In the genomic region with DNA sequence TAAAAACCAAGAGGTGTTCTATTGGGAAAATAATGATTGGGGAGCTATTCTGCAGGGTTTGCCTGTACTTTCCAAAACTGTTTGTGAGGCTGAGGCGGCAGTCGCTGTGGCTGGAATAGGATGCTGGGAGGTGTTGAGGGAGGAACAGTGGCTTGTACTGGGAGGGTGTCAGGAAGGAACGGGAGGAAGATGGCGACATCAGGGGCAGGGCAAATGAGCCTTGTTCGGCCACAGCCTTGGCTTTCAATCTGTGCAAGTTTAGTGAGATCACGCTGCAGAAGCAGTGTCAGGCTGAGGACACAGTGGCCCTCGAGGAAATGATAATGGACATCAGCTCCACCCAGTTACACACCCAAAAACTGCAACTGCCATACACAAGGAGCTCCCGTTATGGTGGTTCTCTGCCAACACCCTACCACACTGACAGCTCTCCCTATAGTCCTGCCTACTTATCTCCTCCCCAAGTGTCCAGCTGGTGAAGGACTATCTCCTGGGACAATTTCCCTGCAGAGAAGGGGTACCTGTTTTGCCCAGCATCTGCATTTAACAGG, we compare ENCODE assay signal across 1 cellular context.
TF ChIP-seq lines count a peak whose summit lies in the region.

No MANE protein-coding gene starts in this region.

TF ChIP-seq in GM23338, 12 proteins besides CTCF, POLR2A, EP300 and RAD21 (continued from another document):
- TF ChIP-seq EZH2phosphoT487 (IDR thresholded peaks at IDR 0.05; ENCODE audit: unreplicated experiment) (no peak), JUNB (IDR thresholded peaks at IDR 0.05; ENCODE audit: unreplicated experiment) (no peak), POLR2AphosphoS5 (IDR thresholded peaks at IDR 0.05; ENCODE audit: low read depth) (no peak), ZNF331 (CRISPR knock-in tag; IDR thresholded peaks at IDR 0.05; ENCODE audit: low read depth) (no peak)
- TF ChIP-seq, protein P1, sequence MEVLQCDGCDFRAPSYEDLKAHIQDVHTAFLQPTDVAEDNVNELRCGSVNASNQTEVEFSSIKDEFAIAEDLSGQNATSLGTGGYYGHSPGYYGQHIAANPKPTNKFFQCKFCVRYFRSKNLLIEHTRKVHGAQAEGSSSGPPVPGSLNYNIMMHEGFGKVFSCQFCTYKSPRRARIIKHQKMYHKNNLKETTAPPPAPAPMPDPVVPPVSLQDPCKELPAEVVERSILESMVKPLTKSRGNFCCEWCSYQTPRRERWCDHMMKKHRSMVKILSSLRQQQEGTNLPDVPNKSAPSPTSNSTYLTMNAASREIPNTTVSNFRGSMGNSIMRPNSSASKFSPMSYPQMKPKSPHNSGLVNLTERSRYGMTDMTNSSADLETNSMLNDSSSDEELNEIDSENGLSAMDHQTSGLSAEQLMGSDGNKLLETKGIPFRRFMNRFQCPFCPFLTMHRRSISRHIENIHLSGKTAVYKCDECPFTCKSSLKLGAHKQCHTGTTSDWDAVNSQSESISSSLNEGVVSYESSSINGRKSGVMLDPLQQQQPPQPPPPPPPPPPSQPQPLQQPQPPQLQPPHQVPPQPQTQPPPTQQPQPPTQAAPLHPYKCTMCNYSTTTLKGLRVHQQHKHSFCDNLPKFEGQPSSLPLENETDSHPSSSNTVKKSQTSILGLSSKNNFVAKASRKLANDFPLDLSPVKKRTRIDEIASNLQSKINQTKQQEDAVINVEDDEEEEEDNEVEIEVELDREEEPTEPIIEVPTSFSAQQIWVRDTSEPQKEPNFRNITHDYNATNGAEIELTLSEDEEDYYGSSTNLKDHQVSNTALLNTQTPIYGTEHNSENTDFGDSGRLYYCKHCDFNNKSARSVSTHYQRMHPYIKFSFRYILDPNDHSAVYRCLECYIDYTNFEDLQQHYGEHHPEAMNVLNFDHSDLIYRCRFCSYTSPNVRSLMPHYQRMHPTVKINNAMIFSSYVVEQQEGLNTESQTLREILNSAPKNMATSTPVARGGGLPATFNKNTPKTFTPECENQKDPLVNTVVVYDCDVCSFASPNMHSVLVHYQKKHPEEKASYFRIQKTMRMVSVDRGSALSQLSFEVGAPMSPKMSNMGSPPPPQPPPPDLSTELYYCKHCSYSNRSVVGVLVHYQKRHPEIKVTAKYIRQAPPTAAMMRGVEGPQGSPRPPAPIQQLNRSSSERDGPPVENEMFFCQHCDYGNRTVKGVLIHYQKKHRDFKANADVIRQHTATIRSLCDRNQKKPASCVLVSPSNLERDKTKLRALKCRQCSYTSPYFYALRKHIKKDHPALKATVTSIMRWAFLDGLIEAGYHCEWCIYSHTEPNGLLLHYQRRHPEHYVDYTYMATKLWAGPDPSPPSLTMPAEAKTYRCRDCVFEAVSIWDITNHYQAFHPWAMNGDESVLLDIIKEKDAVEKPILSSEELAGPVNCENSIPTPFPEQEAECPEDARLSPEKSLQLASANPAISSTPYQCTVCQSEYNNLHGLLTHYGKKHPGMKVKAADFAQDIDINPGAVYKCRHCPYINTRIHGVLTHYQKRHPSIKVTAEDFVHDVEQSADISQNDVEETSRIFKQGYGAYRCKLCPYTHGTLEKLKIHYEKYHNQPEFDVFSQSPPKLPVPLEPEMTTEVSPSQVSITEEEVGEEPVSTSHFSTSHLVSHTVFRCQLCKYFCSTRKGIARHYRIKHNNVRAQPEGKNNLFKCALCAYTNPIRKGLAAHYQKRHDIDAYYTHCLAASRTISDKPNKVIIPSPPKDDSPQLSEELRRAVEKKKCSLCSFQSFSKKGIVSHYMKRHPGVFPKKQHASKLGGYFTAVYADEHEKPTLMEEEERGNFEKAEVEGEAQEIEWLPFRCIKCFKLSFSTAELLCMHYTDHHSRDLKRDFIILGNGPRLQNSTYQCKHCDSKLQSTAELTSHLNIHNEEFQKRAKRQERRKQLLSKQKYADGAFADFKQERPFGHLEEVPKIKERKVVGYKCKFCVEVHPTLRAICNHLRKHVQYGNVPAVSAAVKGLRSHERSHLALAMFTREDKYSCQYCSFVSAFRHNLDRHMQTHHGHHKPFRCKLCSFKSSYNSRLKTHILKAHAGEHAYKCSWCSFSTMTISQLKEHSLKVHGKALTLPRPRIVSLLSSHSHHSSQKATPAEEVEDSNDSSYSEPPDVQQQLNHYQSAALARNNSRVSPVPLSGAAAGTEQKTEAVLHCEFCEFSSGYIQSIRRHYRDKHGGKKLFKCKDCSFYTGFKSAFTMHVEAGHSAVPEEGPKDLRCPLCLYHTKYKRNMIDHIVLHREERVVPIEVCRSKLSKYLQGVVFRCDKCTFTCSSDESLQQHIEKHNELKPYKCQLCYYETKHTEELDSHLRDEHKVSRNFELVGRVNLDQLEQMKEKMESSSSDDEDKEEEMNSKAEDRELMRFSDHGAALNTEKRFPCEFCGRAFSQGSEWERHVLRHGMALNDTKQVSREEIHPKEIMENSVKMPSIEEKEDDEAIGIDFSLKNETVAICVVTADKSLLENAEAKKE (CRISPR knock-in tag; IDR thresholded peaks at IDR 0.05): no peak
- TF ChIP-seq, protein P2, sequence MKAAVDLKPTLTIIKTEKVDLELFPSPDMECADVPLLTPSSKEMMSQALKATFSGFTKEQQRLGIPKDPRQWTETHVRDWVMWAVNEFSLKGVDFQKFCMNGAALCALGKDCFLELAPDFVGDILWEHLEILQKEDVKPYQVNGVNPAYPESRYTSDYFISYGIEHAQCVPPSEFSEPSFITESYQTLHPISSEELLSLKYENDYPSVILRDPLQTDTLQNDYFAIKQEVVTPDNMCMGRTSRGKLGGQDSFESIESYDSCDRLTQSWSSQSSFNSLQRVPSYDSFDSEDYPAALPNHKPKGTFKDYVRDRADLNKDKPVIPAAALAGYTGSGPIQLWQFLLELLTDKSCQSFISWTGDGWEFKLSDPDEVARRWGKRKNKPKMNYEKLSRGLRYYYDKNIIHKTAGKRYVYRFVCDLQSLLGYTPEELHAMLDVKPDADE (IDR thresholded peaks at IDR 0.05): no peak
TF ChIP-seq in GM23338: peak in this region for 0.
